ENCODE assay signal across 20 cellular contexts in the genomic region with DNA sequence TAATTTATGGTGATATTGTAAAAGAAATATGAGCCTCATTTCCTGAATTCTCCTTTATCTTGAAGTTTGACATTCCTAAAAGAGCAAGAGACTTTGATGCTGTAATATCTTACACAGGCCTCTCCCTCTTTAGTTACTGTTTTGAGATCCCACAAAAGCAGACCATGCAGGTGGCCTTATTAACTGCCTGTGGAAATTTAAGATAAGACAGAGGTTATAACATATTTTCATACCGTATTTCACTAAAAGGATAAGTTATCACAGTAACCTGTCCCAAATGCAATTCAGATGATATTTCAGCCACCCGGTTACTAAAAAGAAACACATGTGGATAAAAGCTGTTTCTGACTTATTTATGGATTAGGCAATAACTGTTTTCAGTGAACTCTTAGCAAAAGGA.
A peak's percentile ranks its signal among the peaks of the same experiment; 100 is the strongest.
DNase-seq lines count a peak whose midpoint lies in the region; TF ChIP-seq lines count a peak whose summit lies in the region.
"Had no signal": no experiment of that assay in that cellular context is flagged by ENCODE, and none has a peak within 500 bp of the region (broad histone marks: within the 10 kb centered on the region; RNA-seq: fewer than 3 reads in every experiment).

No MANE protein-coding gene starts in this region.

- POLR2A ChIA-PET in SK-N-SH (lab: Yijun Ruan, JAX): no interaction called here

- no peaks in the 10 kb centered on the region for H3F3A ChIP-seq in SK-N-SH (replicated peaks; ENCODE audit: insufficient read depth)

- H3K4me3 ChIP-seq in SK-N-SH (ENCODE audit: low read depth in 2 of 2, low read length in 1 of 2): no peak overlapping the region
- no peak overlapping the region for H3K4me3 ChIP-seq in parathyroid adenoma (ENCODE audit: low read depth, low read length)
- H3K4me3 ChIP-seq: GM23338 had no signal

- no peak overlapping the region for H3K27ac Mint-ChIP-seq in activated naive CD8-positive, alpha-beta T cell treated with anti-CD3 and anti-CD28 coated beads for 36 hours
- no peak overlapping the region for H3K27ac Mint-ChIP-seq in Calu3 (ENCODE audit: unreplicated experiment)
- H3K27ac Mint-ChIP-seq: CD14-positive monocyte, GM23338 had no signal

- H3K9me3 ChIP-seq in SK-N-SH (no peaks in the 10 kb centered on the region), parathyroid adenoma (ENCODE audit: control insufficient read depth, low read length) (no peaks in the 10 kb centered on the region)

- DNase-seq in NOMO-1 treated with DMSO at 0.1 percent for 48 hours (lab: John Stamatoyannopoulos, UW; ENCODE audit: unreplicated experiment): peak; percentile 51
- no peak for DNase-seq in NOMO-1 treated with dmso at 0.1 percent for 144 hours (lab: John Stamatoyannopoulos, UW; ENCODE audit: unreplicated experiment)
- DNase-seq in SK-N-SH: no peak
- peak; percentile 32 for DNase-seq in fibroblast of gingiva (ENCODE audit: low read depth)
- no peak for DNase-seq in activated naive CD8-positive, alpha-beta T cell treated with anti-CD3 and anti-CD28 coated beads for 36 hours
- DNase-seq in NCI-H1417 (lab: John Stamatoyannopoulos, UW): no peak
- DNase-seq in Calu3: no peak
- DNase-seq: 8988T, DMS79 treated with DMSO at 0.1 percent for 48 hours, GDM1, KBM-7, NCI-H1105, NCI-H187 treated with DMSO at 0.1 percent for 48 hours, NCI-H446 treated with DMSO at 0.1 percent for 48 hours, NCI-H774, SIG-M5 had no signal

- H3K27ac ChIP-seq in SK-N-SH (ENCODE audit: low read depth in 2 of 2, low read length in 1 of 2) (peak overlapping the region in 1 of 2 experiments; percentile 62; a peak in 1 of 4 replicates), parathyroid adenoma (peak overlapping the region; percentile 33)
- H3K27ac ChIP-seq: HL-60 had no signal

- H3K4me2 ChIP-seq in SK-N-SH (no peak overlapping the region), parathyroid adenoma (ENCODE audit: low read length) (no peak overlapping the region)
- H3K4me2 ChIP-seq: GM23338 had no signal

- peaks cover 4% of the 10 kb centered on the region for H3K9me3 Mint-ChIP-seq in activated naive CD8-positive, alpha-beta T cell treated with anti-CD3 and anti-CD28 coated beads for 36 hours
- H3K9me3 Mint-ChIP-seq in Calu3 (ENCODE audit: low read depth, unreplicated experiment): no peaks in the 10 kb centered on the region
- H3K9me3 Mint-ChIP-seq: GM23338 had no signal

- no peak overlapping the region for H3K4me3 Mint-ChIP-seq in activated naive CD8-positive, alpha-beta T cell treated with anti-CD3 and anti-CD28 coated beads for 36 hours
- H3K4me3 Mint-ChIP-seq in Calu3 (ENCODE audit: low read depth, unreplicated experiment): no peak overlapping the region
- H3K4me3 Mint-ChIP-seq: CD14-positive monocyte, GM23338 had no signal

- H2AFZ ChIP-seq in SK-N-SH (ENCODE audit: low read depth): no peak overlapping the region
- peak overlapping the region; percentile 54 for H2AFZ ChIP-seq in parathyroid adenoma
- H2AFZ ChIP-seq: GM23338 had no signal

- intact Hi-C loops in Calu3 (cut with micrococcal nuclease; ENCODE audit: unreplicated experiment): no loop called here

- no peak for TF ChIP-seq EP300 in SK-N-SH (IDR thresholded peaks at IDR 0.05; ENCODE audit: borderline replicate concordance in 1 of 2, low read depth in 1 of 2, low read length in 1 of 2)

- no peak overlapping the region for H3K9ac ChIP-seq in SK-N-SH
- H3K9ac ChIP-seq in parathyroid adenoma: no peak overlapping the region

- TF ChIP-seq RAD21 in SK-N-SH (IDR thresholded peaks at IDR 0.05; ENCODE audit: low read length): no peak

- H3K36me3 Mint-ChIP-seq in activated naive CD8-positive, alpha-beta T cell treated with anti-CD3 and anti-CD28 coated beads for 36 hours: no peaks in the 10 kb centered on the region
- H3K36me3 Mint-ChIP-seq in Calu3 (ENCODE audit: insufficient read depth, unreplicated experiment): no peaks in the 10 kb centered on the region
- H3K36me3 Mint-ChIP-seq: CD14-positive monocyte had no signal

- H4K20me1 ChIP-seq in SK-N-SH (ENCODE audit: insufficient read depth): no peaks in the 10 kb centered on the region

- 16% methylated on average over 2 of the region's 2 CpGs for WGBS in SK-N-SH (ENCODE audit: low lambda C conversion rate)

- no peak for TF ChIP-seq CTCF in SK-N-SH (IDR thresholded peaks at IDR 0.05)
- TF ChIP-seq CTCF in parathyroid adenoma (IDR thresholded peaks at IDR 0.05): no peak
- no peak for TF ChIP-seq CTCF in Calu3 (IDR thresholded peaks at IDR 0.05; ENCODE audit: unreplicated experiment)

- CTCF ChIA-PET in SK-N-SH (lab: Yijun Ruan, JAX): interaction anchor here (0.6 to 1.0 kb wide), 2 partner anchors 16 to 706 kb away, joined by 3 read pairs; no protein-coding TSS in a partner anchor
- CTCF ChIA-PET in Calu3 (lab: Charles Lee): interaction anchor here (0.5 kb wide), 1 partner anchor 1152 kb away, joined by 3 read pairs; no protein-coding TSS in a partner anchor

- peaks cover 18% of the 10 kb centered on the region; the same call in 1 of the 2 replicates for H3K79me2 ChIP-seq in SK-N-SH (ENCODE audit: insufficient read depth)
- no peaks in the 10 kb centered on the region for H3K79me2 ChIP-seq in parathyroid adenoma

- no peaks in the 10 kb centered on the region for H3K4me1 Mint-ChIP-seq in activated naive CD8-positive, alpha-beta T cell treated with anti-CD3 and anti-CD28 coated beads for 36 hours
- no peaks in the 10 kb centered on the region for H3K4me1 Mint-ChIP-seq in Calu3 (ENCODE audit: low read depth, unreplicated experiment)

- H3K27me3 Mint-ChIP-seq in activated naive CD8-positive, alpha-beta T cell treated with anti-CD3 and anti-CD28 coated beads for 36 hours: no peaks in the 10 kb centered on the region
- no peaks in the 10 kb centered on the region for H3K27me3 Mint-ChIP-seq in Calu3 (ENCODE audit: unreplicated experiment)

- H3K27me3 ChIP-seq in SK-N-SH (ENCODE audit: insufficient read depth): no peaks in the 10 kb centered on the region
- no peaks in the 10 kb centered on the region for H3K27me3 ChIP-seq in parathyroid adenoma (ENCODE audit: control insufficient read depth, insufficient read depth, low read length)

- H3K4me1 ChIP-seq in SK-N-SH (ENCODE audit: control insufficient read depth in 1 of 2, insufficient read depth in 2 of 2, low read depth in 1 of 2, low read length in 1 of 2): peaks cover 0 to 4% of the 10 kb centered on the region in 2 experiments; a peak in 2 of 4 replicates
- peaks cover 7% of the 10 kb centered on the region for H3K4me1 ChIP-seq in parathyroid adenoma

- BruUV-seq in Calu3 (replicated peaks; lab: Mats Ljungman, UMichigan): no TSS peak

- H3K9me2 ChIP-seq in SK-N-SH: no peaks in the 10 kb centered on the region

- peaks cover under 1 to 23% of the 10 kb centered on the region in 2 experiments for H3K36me3 ChIP-seq in SK-N-SH (replicated peaks in 1 of 2; ENCODE audit: control insufficient read depth in 1 of 2, insufficient read depth in 2 of 2, low read length in 1 of 2)
- no peaks in the 10 kb centered on the region for H3K36me3 ChIP-seq in parathyroid adenoma (ENCODE audit: control insufficient read depth, insufficient read depth, low read length)

TF ChIP-seq in SK-N-SH, 30 proteins besides CTCF, POLR2A, EP300 and RAD21:
- TF ChIP-seq MAX (IDR thresholded peaks at IDR 0.05; ENCODE audit: low read depth) (no peak), TCF12 (IDR thresholded peaks at IDR 0.05) (peak; percentile 56)
TF ChIP-seq in SK-N-SH: peak in this region for 1.

Comparison
In these comparisons a context has a peak if more than half of its experiments do, and no peak if none do; other contexts are left out.
1. DNase-seq: peak in NOMO-1 treated with DMSO at 0.1 percent for 48 hours (single experiment) and fibroblast of gingiva (single experiment); none in NOMO-1 treated with dmso at 0.1 percent for 144 hours (single experiment), SK-N-SH (single experiment), activated naive CD8-positive, alpha-beta T cell treated with anti-CD3 and anti-CD28 coated beads for 36 hours (single experiment), NCI-H1417 (0 of 3) and Calu3 (single experiment).